Comparison of ENCODE assay signal across 9 cellular contexts in genomic region chr2:191030521-191031154, GRCh38. TPM values are rescaled to one million over a fixed set of nuclear protein-coding genes. Genes with fewer than 3 reads are reported as not detected.
A peak's percentile ranks its signal among the peaks of the same experiment; 100 is the strongest.
DNase-seq lines count a peak whose midpoint lies in the region; ATAC-seq and TF ChIP-seq lines count a peak whose summit lies in the region.
"Had no signal": no experiment of that assay in that cellular context is flagged by ENCODE, and none has a peak within 500 bp of the region (broad histone marks: within the 10 kb centered on the region; RNA-seq: fewer than 3 reads in every experiment).

No MANE protein-coding gene starts in this region.

- H3K4me3 ChIP-seq in AG09309 (ENCODE audit: control insufficient read depth, low read depth, low read length) (no peak overlapping the region), GM12864 (ENCODE audit: low read depth, low read length) (no peak overlapping the region)
- H3K4me3 ChIP-seq: SJSA1 had no signal

- peaks cover 71% of the 10 kb centered on the region for H3K36me3 Mint-ChIP-seq in effector memory CD8-positive, alpha-beta T cell (ENCODE audit: insufficient read depth)
- H3K36me3 Mint-ChIP-seq in natural killer cell treated with Interleukin-12 subunit alpha and Interleukin-12 subunit beta and Interleukin-15 and Interleukin-18, amount 100 ng/mL, for 72 hours = peaks cover 39% of the 10 kb centered on the region

- H3K27me3 Mint-ChIP-seq in effector memory CD8-positive, alpha-beta T cell = no peaks in the 10 kb centered on the region
- no peaks in the 10 kb centered on the region for H3K27me3 Mint-ChIP-seq in natural killer cell treated with Interleukin-12 subunit alpha and Interleukin-12 subunit beta and Interleukin-15 and Interleukin-18, amount 100 ng/mL, for 72 hours

- no peak for DNase-seq in AG09309 (ENCODE audit: low read depth)
- DNase-seq in GM12864 (ENCODE audit: low read depth) = no peak
- peak; percentile 41 for DNase-seq in HCEC 1CT
- peak; percentile 38 for DNase-seq in M059J (ENCODE audit: low read depth)
- DNase-seq in SKM-1 treated with dmso at 0.1 percent for 144 hours (lab: John Stamatoyannopoulos, UW; ENCODE audit: unreplicated experiment) = peak; percentile 16
- DNase-seq in effector memory CD8-positive, alpha-beta T cell = peak; percentile 34 to 52 (median 36)
- peak; percentile 68 for DNase-seq in natural killer cell treated with Interleukin-12 subunit alpha and Interleukin-12 subunit beta and Interleukin-15 and Interleukin-18, amount 100 ng/mL, for 72 hours (ENCODE audit: low spot score)

- H3K4me1 Mint-ChIP-seq in effector memory CD8-positive, alpha-beta T cell (ENCODE audit: low read depth in 2 of 2) = peaks cover 29 to 31% of the 10 kb centered on the region in 2 donors
- peaks cover 33 to 58% of the 10 kb centered on the region in 2 donors for H3K4me1 Mint-ChIP-seq in natural killer cell treated with Interleukin-12 subunit alpha and Interleukin-12 subunit beta and Interleukin-15 and Interleukin-18, amount 100 ng/mL, for 72 hours (ENCODE audit: low read depth in 2 of 2)

- peak overlapping the region in 1 of 2 donors; percentile 88 for H3K27ac Mint-ChIP-seq in effector memory CD8-positive, alpha-beta T cell
- peak overlapping the region; percentile 84 to 94 for H3K27ac Mint-ChIP-seq in natural killer cell treated with Interleukin-12 subunit alpha and Interleukin-12 subunit beta and Interleukin-15 and Interleukin-18, amount 100 ng/mL, for 72 hours

- ATAC-seq in effector memory CD8-positive, alpha-beta T cell (replicated peaks) = peak; percentile 91
- peak; percentile 67 to 73 for ATAC-seq in natural killer cell treated with Interleukin-12 subunit alpha and Interleukin-12 subunit beta and Interleukin-15 and Interleukin-18, amount 100 ng/mL, for 72 hours
- ATAC-seq in HG03439 (IDR thresholded peaks at IDR 0.05; ENCODE audit: unreplicated experiment) = no peak

- H3K4me3 Mint-ChIP-seq in effector memory CD8-positive, alpha-beta T cell = no peak overlapping the region
- H3K4me3 Mint-ChIP-seq in natural killer cell treated with Interleukin-12 subunit alpha and Interleukin-12 subunit beta and Interleukin-15 and Interleukin-18, amount 100 ng/mL, for 72 hours = peak overlapping the region; percentile 72

- TF ChIP-seq CTCF in AG09309 (IDR thresholded peaks at IDR 0.05; ENCODE audit: control insufficient read depth, insufficient read depth, low read depth, low read length, missing control alignments) (peak; percentile 61), GM12864 (IDR thresholded peaks at IDR 0.05; ENCODE audit: low read depth, low read length, missing control alignments) (peak; percentile 73)

- no peaks in the 10 kb centered on the region for H3K9me3 Mint-ChIP-seq in effector memory CD8-positive, alpha-beta T cell
- no peaks in the 10 kb centered on the region for H3K9me3 Mint-ChIP-seq in natural killer cell treated with Interleukin-12 subunit alpha and Interleukin-12 subunit beta and Interleukin-15 and Interleukin-18, amount 100 ng/mL, for 72 hours

RNA-seq across cellular contexts. Expression of gene STAT1, which starts 16.7 kb away (rescaled TPM):
- total RNA-seq in M059J (2014; rRNA removed; shearing (Covaris generic)) = 386 and 537 TPM in 2 replicates
- total RNA-seq in natural killer cell treated with Interleukin-12 subunit alpha and Interleukin-12 subunit beta and Interleukin-15 and Interleukin-18, amount 100 ng/mL, for 72 hours = 100 to 1,000 TPM; 145 to 252 TPM

Comparison
In these comparisons a context has a peak if more than half of its experiments do, and no peak if none do; other contexts are left out.
1. DNase-seq: peak in HCEC 1CT (single experiment), M059J (single experiment), SKM-1 treated with dmso at 0.1 percent for 144 hours (single experiment), effector memory CD8-positive, alpha-beta T cell (3 of 3) and natural killer cell treated with Interleukin-12 subunit alpha and Interleukin-12 subunit beta and Interleukin-15 and Interleukin-18, amount 100 ng/mL, for 72 hours (single experiment); none in AG09309 (single experiment) and GM12864 (single experiment).